19 cellular contexts compared by ENCODE assay signal in genomic region chr4:86220137-86220536, GRCh38.
DNase-seq lines count a peak whose midpoint lies in the region; ATAC-seq and TF ChIP-seq lines count a peak whose summit lies in the region.
"Had no signal": no experiment of that assay in that cellular context is flagged by ENCODE, and none has a peak within 500 bp of the region (broad histone marks: within the 10 kb centered on the region; RNA-seq: fewer than 3 reads in every experiment).

No MANE protein-coding gene starts in this region.

- no peaks in the 10 kb centered on the region for H3K36me3 Mint-ChIP-seq in activated T-cell treated with anti-CD3 and anti-CD28 coated beads, Interleukin-2, amount 50 U/mL, for 4 hours (ENCODE audit: insufficient read depth)

- H2AK5ac ChIP-seq in mesendoderm (ENCODE audit: low read length) = no peak overlapping the region

- no peak overlapping the region for H4K8ac ChIP-seq in mesendoderm (ENCODE audit: low read depth, low read length)

- H3K56ac ChIP-seq in mesendoderm (ENCODE audit: low read length) = no peak overlapping the region

- no peaks in the 10 kb centered on the region for H3K27me3 Mint-ChIP-seq in activated T-cell treated with anti-CD3 and anti-CD28 coated beads, Interleukin-2, amount 50 U/mL, for 4 hours (ENCODE audit: low read depth)

- H3K36me3 ChIP-seq in brain microvascular endothelial cell (replicated peaks) (no peaks in the 10 kb centered on the region), right lobe of liver (no peaks in the 10 kb centered on the region), mesendoderm (ENCODE audit: control insufficient read depth, insufficient read depth, low read length) (no peaks in the 10 kb centered on the region)
- H3K36me3 ChIP-seq: HAP-1, left lung, upper lobe of left lung had no signal

- H3K4ac ChIP-seq in mesendoderm (ENCODE audit: low read depth, low read length) = no peak overlapping the region

- H4K5ac ChIP-seq in mesendoderm (ENCODE audit: low read length) = no peak overlapping the region

- TF ChIP-seq CTCF in AG09309 (IDR thresholded peaks at IDR 0.05; ENCODE audit: control insufficient read depth, insufficient read depth, low read depth, low read length, missing control alignments) = no peak
- TF ChIP-seq CTCF in brain microvascular endothelial cell (IDR thresholded peaks at IDR 0.05; ENCODE audit: low read depth, low read length, missing control alignments) = no peak
- no peak for TF ChIP-seq CTCF in foreskin fibroblast (IDR thresholded peaks at IDR 0.05; ENCODE audit: low read depth, low read length)
- no peak for TF ChIP-seq CTCF in right lobe of liver (IDR thresholded peaks at IDR 0.05)

- H3K4me3 ChIP-seq in AG09309 (ENCODE audit: control insufficient read depth, low read depth, low read length) (no peak overlapping the region), brain microvascular endothelial cell (ENCODE audit: low read depth, low read length) (no peak overlapping the region), foreskin fibroblast (ENCODE audit: low read depth in 1 of 2, low read length in 2 of 2) (no peak overlapping the region), right lobe of liver (no peak overlapping the region), mesendoderm (ENCODE audit: low read length) (no peak overlapping the region)
- H3K4me3 ChIP-seq: HAP-1, left lung, upper lobe of left lung had no signal

- peak; percentile 5 for DNase-seq in AG09309 (ENCODE audit: low read depth)
- peak; percentile 61 for DNase-seq in LHCN-M2 (ENCODE audit: low read depth)
- no peak for DNase-seq in brain microvascular endothelial cell
- peak; percentile 15 to 52 for DNase-seq in foreskin fibroblast
- DNase-seq in activated T-cell treated with anti-CD3 and anti-CD28 coated beads, Interleukin-2, amount 50 U/mL, for 4 hours = no peak
- no peak for DNase-seq in right lobe of liver
- DNase-seq in mesendoderm = no peak
- DNase-seq: activated CD4-positive, CD25-positive, alpha-beta regulatory T cell; cerebellar nuclear complex; Karpas-422; left lung; NCI-H2107; NCI-H526 treated with DMSO at 0.1 percent for 48 hours; nucleus accumbens; stimulated activated naive CD4-positive, alpha-beta T cell treated with Interleukin-2 at 50 U/mL for 16 hours; upper lobe of left lung had no signal

- H3K4me3 Mint-ChIP-seq in activated T-cell treated with anti-CD3 and anti-CD28 coated beads, Interleukin-2, amount 50 U/mL, for 4 hours = no peak overlapping the region

- no peak overlapping the region for H3K18ac ChIP-seq in mesendoderm (ENCODE audit: low read length)

- H3K4me1 Mint-ChIP-seq in activated T-cell treated with anti-CD3 and anti-CD28 coated beads, Interleukin-2, amount 50 U/mL, for 4 hours (ENCODE audit: low read depth) = no peaks in the 10 kb centered on the region

- H3K4me1 ChIP-seq in right lobe of liver (no peaks in the 10 kb centered on the region), mesendoderm (ENCODE audit: control insufficient read depth, low read depth, low read length) (no peaks in the 10 kb centered on the region)
- H3K4me1 ChIP-seq: left lung, upper lobe of left lung had no signal

- ATAC-seq in activated T-cell treated with anti-CD3 and anti-CD28 coated beads, Interleukin-2, amount 50 U/mL, for 4 hours = no peak
- ATAC-seq in right lobe of liver (no peak), HG02973 (IDR thresholded peaks at IDR 0.05; ENCODE audit: unreplicated experiment) (no peak)
- ATAC-seq: left lung, sciatic nerve had no signal

- no peak for TF ChIP-seq POLR2A in right lobe of liver (IDR thresholded peaks at IDR 0.05)

- no peak overlapping the region for H3K4me2 ChIP-seq in mesendoderm (ENCODE audit: low read length)

- peaks cover 6% of the 10 kb centered on the region for H3K9me3 Mint-ChIP-seq in activated T-cell treated with anti-CD3 and anti-CD28 coated beads, Interleukin-2, amount 50 U/mL, for 4 hours

- no peak overlapping the region for H2BK5ac ChIP-seq in mesendoderm (ENCODE audit: low read length)

- H2BK120ac ChIP-seq in mesendoderm (ENCODE audit: low read depth, low read length) = no peak overlapping the region

- H3K9me3 ChIP-seq in right lobe of liver = no peaks in the 10 kb centered on the region
- H3K9me3 ChIP-seq: HAP-1 had no signal

- no peaks in the 10 kb centered on the region for H3K79me1 ChIP-seq in mesendoderm (ENCODE audit: low read length)

- WGBS in right lobe of liver (ENCODE audit: insufficient coverage, low coverage, low lambda C conversion rate, missing lambda C conversion rate) = 50% methylated on average over 1 of the region's 1 CpG
- WGBS in mesendoderm (ENCODE audit: extremely low coverage, insufficient coverage, low lambda C conversion rate) = no CpG with 5 or more reads among the region's 1 CpG

- no peaks in the 10 kb centered on the region for H3K27me3 ChIP-seq in brain microvascular endothelial cell (replicated peaks)
- no peaks in the 10 kb centered on the region for H3K27me3 ChIP-seq in right lobe of liver
- no peaks in the 10 kb centered on the region for H3K27me3 ChIP-seq in mesendoderm (ENCODE audit: insufficient read depth, low read length, poor library complexity)
- H3K27me3 ChIP-seq: left lung, upper lobe of left lung had no signal

- H3K27ac ChIP-seq in brain microvascular endothelial cell (peak overlapping the region; percentile 41), right lobe of liver (no peak overlapping the region), mesendoderm (ENCODE audit: low read depth, low read length) (no peak overlapping the region)
- H3K27ac ChIP-seq: upper lobe of left lung had no signal

- no peak overlapping the region for H3K9ac ChIP-seq in mesendoderm (ENCODE audit: low read length)

- intact Hi-C loops in right lobe of liver (cut with DNase I) = no loop called here

- no peak overlapping the region for H2BK15ac ChIP-seq in mesendoderm (replicated peaks; ENCODE audit: low read depth)

- no peaks in the 10 kb centered on the region for H3K79me2 ChIP-seq in mesendoderm (ENCODE audit: control insufficient read depth, insufficient read depth, low read length)

- in situ Hi-C loops in brain microvascular endothelial cell (cut with HindIII; ENCODE audit: low pct_ligation_motif_present, low sequenced_read_pairs) = no loop called here

- no peak overlapping the region for H3K23ac ChIP-seq in mesendoderm (ENCODE audit: low read length)

Comparison
In these comparisons a context has a peak if more than half of its experiments do, and no peak if none do; other contexts are left out.
1. DNase-seq: peak in AG09309 (single experiment), LHCN-M2 (single experiment) and foreskin fibroblast (2 of 2); none in brain microvascular endothelial cell (single experiment), activated T-cell treated with anti-CD3 and anti-CD28 coated beads, Interleukin-2, amount 50 U/mL, for 4 hours (single experiment), right lobe of liver (0 of 3) and mesendoderm (single experiment).